Comparison of ENCODE assay signal across 2 cellular contexts in the genomic region with DNA sequence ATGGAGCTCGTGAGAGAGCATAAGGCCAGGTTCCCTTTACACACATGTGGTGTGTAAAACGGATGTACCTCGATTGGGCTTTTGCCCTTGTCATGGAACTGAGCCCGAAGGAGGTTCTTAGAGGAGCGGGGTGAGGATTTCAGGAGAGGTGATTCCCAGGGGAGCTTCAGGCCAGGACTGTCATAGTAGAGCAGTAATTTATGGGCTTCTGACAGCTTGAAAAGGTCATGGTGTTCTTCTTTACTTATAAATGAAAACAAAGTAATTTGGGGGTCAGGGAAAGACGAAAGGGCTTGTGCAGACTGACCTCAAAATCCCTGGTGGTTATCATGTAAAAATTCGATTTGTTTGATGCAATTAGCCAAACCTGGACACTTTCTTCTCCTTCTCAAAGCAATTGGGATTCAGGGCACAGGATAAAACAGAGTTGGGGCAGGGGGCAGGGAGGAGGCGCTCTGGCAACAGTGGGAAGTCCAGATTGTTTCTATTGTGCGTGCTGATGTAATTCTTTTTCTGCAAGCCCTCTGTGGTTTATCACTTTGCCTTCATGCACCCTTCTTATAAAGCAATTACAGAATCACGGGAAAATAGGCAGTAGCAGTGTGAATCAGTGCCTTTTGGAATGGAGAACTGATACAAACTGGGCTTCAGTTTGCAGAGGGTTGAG.
TF ChIP-seq lines count a peak whose summit lies in the region.

No MANE protein-coding gene starts in this region.

TF ChIP-seq in HEK293T, 16 proteins besides CTCF, POLR2A, EP300 and RAD21 (continued from another document):
- TF ChIP-seq PKNOX1 (IDR thresholded peaks at IDR 0.05), result peak; percentile 63
- no peak for TF ChIP-seq HDGF (IDR thresholded peaks at IDR 0.05; ENCODE audit: borderline replicate concordance)

TF ChIP-seq in H1, 55 proteins besides CTCF, POLR2A, EP300 and RAD21 (continued from another document):
- TF ChIP-seq USF2 (IDR thresholded peaks at IDR 0.05; ENCODE audit: low read length), result no peak
- no peak for TF ChIP-seq RBBP5 (IDR thresholded peaks at IDR 0.05; ENCODE audit: borderline replicate concordance, low read depth, low read length)
- TF ChIP-seq CTBP2 (IDR thresholded peaks at IDR 0.05; ENCODE audit: borderline replicate concordance, insufficient read depth, insufficient read length, low read length), result no peak
- TF ChIP-seq TBP (IDR thresholded peaks at IDR 0.05; ENCODE audit: low read depth, low read length), result no peak
- TF ChIP-seq HDAC6 (IDR thresholded peaks at IDR 0.05; ENCODE audit: low read depth, low read length), result no peak
- TF ChIP-seq BRCA1 (IDR thresholded peaks at IDR 0.05; ENCODE audit: low read depth, low read length), result no peak
- TF ChIP-seq TEAD4 (IDR thresholded peaks at IDR 0.05; ENCODE audit: low read depth, low read length), result no peak
- no peak for TF ChIP-seq KDM5A (IDR thresholded peaks at IDR 0.05; ENCODE audit: low read length)
- TF ChIP-seq NRF1 (IDR thresholded peaks at IDR 0.05; ENCODE audit: low read depth, low read length), result no peak
- no peak for TF ChIP-seq SIRT6 (IDR thresholded peaks at IDR 0.05; ENCODE audit: low read length)
- no peak for TF ChIP-seq MAFK (IDR thresholded peaks at IDR 0.05; ENCODE audit: low read depth, low read length)
- no peak for TF ChIP-seq CHD7 (IDR thresholded peaks at IDR 0.05; ENCODE audit: insufficient replicate concordance, low read length)
TF ChIP-seq in H1: peak in this region for 0.
